ENCODE assay signal across 38 cellular contexts in genomic region chr16:11272484-11272883, GRCh38. TPM values are rescaled to one million over a fixed set of nuclear protein-coding genes. Genes with fewer than 3 reads are reported as not detected.
"Had no signal": no experiment of that assay in that cellular context is flagged by ENCODE, and none has a peak within 500 bp of the region (broad histone marks: within the 10 kb centered on the region; RNA-seq: fewer than 3 reads in every experiment).

No MANE protein-coding gene starts in this region.

- H3K4me1 Mint-ChIP-seq: activated CD4-positive, alpha-beta T cell treated with anti-CD3 and anti-CD28 coated beads, Interleukin-2, amount 10 ng/mL, durations not matched to agents 24 days and 14 days; activated naive CD8-positive, alpha-beta T cell treated with anti-CD3 and anti-CD28 coated beads, Interleukin-2, amount 10 ng/mL, durations not matched to agents 7 days and 5 days; stimulated activated effector memory CD8-positive, alpha-beta T cell treated with anti-CD3 and anti-CD28 coated beads, Interleukin-12 subunit alpha, Interleukin-12 subunit beta, amount 100 ng/mL, for 72 hours had no signal

- H3K27ac Mint-ChIP-seq: activated CD4-positive, alpha-beta memory T cell treated with anti-CD3 and anti-CD28 coated beads for 36 hours; activated CD4-positive, alpha-beta T cell treated with anti-CD3 and anti-CD28 coated beads, Interleukin-2, amount 10 ng/mL, durations not matched to agents 24 days and 14 days; activated naive CD4-positive, alpha-beta T cell treated with anti-CD3 and anti-CD28 coated beads for 36 hours; activated naive CD8-positive, alpha-beta T cell treated with anti-CD3 and anti-CD28 coated beads, Interleukin-2, amount 10 ng/mL, durations not matched to agents 7 days and 5 days; activated T-helper 1 cell treated with anti-CD3 and anti-CD28 coated beads, Interleukin-12 subunit alpha, Interleukin-12 subunit beta, Interleukin-2, Interleukin-4 antibody, amounts not matched to agents 30 ng/mL and 10 ng/mL and 1 ng/mL, durations not matched to agents 14 hours and 24 hours and 36 hours; stimulated activated effector memory CD8-positive, alpha-beta T cell treated with anti-CD3 and anti-CD28 coated beads, Interleukin-12 subunit alpha, Interleukin-12 subunit beta, amount 100 ng/mL, for 72 hours; stimulated activated naive CD8-positive, alpha-beta T cell treated with anti-CD3 and anti-CD28 coated beads, Interleukin-15, Interleukin-2, amounts not matched to agents 100 ng/mL and 50 ng/mL, for 24 hours; type B pancreatic cell had no signal

- H3K36me3 Mint-ChIP-seq: activated CD4-positive, alpha-beta memory T cell treated with anti-CD3 and anti-CD28 coated beads for 36 hours; mesothelial cell of epicardium; stimulated activated effector memory CD8-positive, alpha-beta T cell treated with anti-CD3 and anti-CD28 coated beads, Interleukin-12 subunit alpha, Interleukin-12 subunit beta, amount 100 ng/mL, for 72 hours; type B pancreatic cell had no signal

- H3K9me3 Mint-ChIP-seq: activated CD4-positive, alpha-beta memory T cell treated with anti-CD3 and anti-CD28 coated beads for 36 hours; activated naive CD4-positive, alpha-beta T cell treated with anti-CD3 and anti-CD28 coated beads for 36 hours; activated T-helper 1 cell treated with anti-CD3 and anti-CD28 coated beads, Interleukin-12 subunit alpha, Interleukin-12 subunit beta, Interleukin-2, Interleukin-4 antibody, amounts not matched to agents 30 ng/mL and 10 ng/mL and 1 ng/mL, durations not matched to agents 14 hours and 24 hours and 36 hours; mesothelial cell of epicardium; stimulated activated effector memory CD8-positive, alpha-beta T cell treated with anti-CD3 and anti-CD28 coated beads, Interleukin-12 subunit alpha, Interleukin-12 subunit beta, amount 100 ng/mL, for 72 hours; stimulated activated naive CD8-positive, alpha-beta T cell treated with anti-CD3 and anti-CD28 coated beads, Interleukin-15, Interleukin-2, amounts not matched to agents 100 ng/mL and 50 ng/mL, for 24 hours; type B pancreatic cell had no signal

- DNase-seq: activated CD4-positive, alpha-beta memory T cell treated with anti-CD3 and anti-CD28 coated beads for 36 hours; activated CD4-positive, alpha-beta T cell treated with anti-CD3 and anti-CD28 coated beads, Interleukin-2, amount 10 ng/mL, durations not matched to agents 24 days and 14 days; activated CD4-positive, CD25-positive, alpha-beta regulatory T cell treated with anti-CD3 and anti-CD28 coated beads, Interleukin-2, amount 50 U/mL, for 72 hours; activated CD8-positive, alpha-beta memory T cell treated with anti-CD3 and anti-CD28 coated beads, Interleukin-2, amount 50 U/mL, for 4 hours; activated effector memory CD4-positive, alpha-beta T cell treated with anti-CD3 and anti-CD28 coated beads, Interleukin-2, amount 50 U/mL, for 16 hours; activated naive CD4-positive, alpha-beta T cell treated with anti-CD3 and anti-CD28 coated beads for 36 hours; activated naive CD8-positive, alpha-beta T cell treated with anti-CD3 and anti-CD28 coated beads, Interleukin-2, amount 10 ng/mL, durations not matched to agents 7 days and 5 days; activated T-cell treated with anti-CD3 and anti-CD28 coated beads, Interleukin-2, amount 50 U/mL, for 1 hour; amniotic stem cell; brain microvascular endothelial cell; caudate nucleus; cortex of kidney; foreskin melanocyte; heart right ventricle; mammary epithelial cell; naive thymus-derived CD4-positive, alpha-beta T cell; right lobe of liver; stimulated activated CD4-positive, alpha-beta T cell treated with anti-CD3 and anti-CD28 coated beads, Interleukin-12 subunit alpha, Interleukin-12 subunit beta, amount 100 ng/mL, for 4 hours; stimulated activated CD4-positive, alpha-beta T cell treated with anti-CD3 and anti-CD28 coated beads, Interleukin-4, amount 100 ng/mL, for 1 hour; T-helper 2 cell had no signal

- ATAC-seq: heart right ventricle; naive thymus-derived CD4-positive, alpha-beta T cell; stimulated activated effector memory CD8-positive, alpha-beta T cell treated with anti-CD3 and anti-CD28 coated beads, Interleukin-12 subunit alpha, Interleukin-12 subunit beta, amount 100 ng/mL, for 72 hours had no signal

- H3K9me3 ChIP-seq: esophagus muscularis mucosa, heart right ventricle, right lobe of liver, thoracic aorta had no signal

- H3K4me3 Mint-ChIP-seq: activated CD4-positive, alpha-beta memory T cell treated with anti-CD3 and anti-CD28 coated beads for 36 hours; activated CD4-positive, alpha-beta T cell treated with anti-CD3 and anti-CD28 coated beads, Interleukin-2, amount 10 ng/mL, durations not matched to agents 24 days and 14 days; activated naive CD4-positive, alpha-beta T cell treated with anti-CD3 and anti-CD28 coated beads for 36 hours; activated naive CD8-positive, alpha-beta T cell treated with anti-CD3 and anti-CD28 coated beads, Interleukin-2, amount 10 ng/mL, durations not matched to agents 7 days and 5 days; activated T-helper 1 cell treated with anti-CD3 and anti-CD28 coated beads, Interleukin-12 subunit alpha, Interleukin-12 subunit beta, Interleukin-2, Interleukin-4 antibody, amounts not matched to agents 30 ng/mL and 10 ng/mL and 1 ng/mL, durations not matched to agents 14 hours and 24 hours and 36 hours; mesothelial cell of epicardium; naive thymus-derived CD4-positive, alpha-beta T cell; stimulated activated effector memory CD8-positive, alpha-beta T cell treated with anti-CD3 and anti-CD28 coated beads, Interleukin-12 subunit alpha, Interleukin-12 subunit beta, amount 100 ng/mL, for 72 hours; stimulated activated naive CD8-positive, alpha-beta T cell treated with anti-CD3 and anti-CD28 coated beads, Interleukin-15, Interleukin-2, amounts not matched to agents 100 ng/mL and 50 ng/mL, for 24 hours; type B pancreatic cell had no signal

- H3K4me3 ChIP-seq: esophagus muscularis mucosa, heart right ventricle, right lobe of liver, skin epidermis, thoracic aorta had no signal

- H3K36me3 ChIP-seq: brain microvascular endothelial cell, esophagus muscularis mucosa, heart right ventricle, right lobe of liver, thoracic aorta had no signal

- H3K4me1 ChIP-seq: esophagus muscularis mucosa, heart right ventricle, right lobe of liver had no signal

- H3K27me3 ChIP-seq: brain microvascular endothelial cell, esophagus muscularis mucosa, right lobe of liver had no signal

- H3K27ac ChIP-seq: brain microvascular endothelial cell, esophagus muscularis mucosa, heart right ventricle, right lobe of liver, skin epidermis, thoracic aorta had no signal

- FAIRE-seq: astrocyte, endothelial cell of umbilical vein had no signal

- H3K27me3 Mint-ChIP-seq: activated CD4-positive, alpha-beta memory T cell treated with anti-CD3 and anti-CD28 coated beads for 36 hours; stimulated activated naive CD8-positive, alpha-beta T cell treated with anti-CD3 and anti-CD28 coated beads, Interleukin-15, Interleukin-2, amounts not matched to agents 100 ng/mL and 50 ng/mL, for 24 hours; type B pancreatic cell had no signal

RNA-seq across cellular contexts. Expression of gene PRM3, which starts 0.9 kb away (rescaled TPM):
- total RNA-seq: activated CD4-positive, alpha-beta memory T cell treated with anti-CD3 and anti-CD28 coated beads for 36 hours; activated CD4-positive, alpha-beta T cell treated with anti-CD3 and anti-CD28 coated beads, Interleukin-2, amount 10 ng/mL, durations not matched to agents 24 days and 14 days; activated CD8-positive, alpha-beta memory T cell treated with anti-CD3 and anti-CD28 coated beads for 36 hours; activated naive CD4-positive, alpha-beta T cell treated with anti-CD3 and anti-CD28 coated beads for 36 hours; activated naive CD8-positive, alpha-beta T cell treated with anti-CD3 and anti-CD28 coated beads, Interleukin-2, amount 10 ng/mL, durations not matched to agents 7 days and 5 days; activated T-helper 1 cell treated with anti-CD3 and anti-CD28 coated beads, Interleukin-12 subunit alpha, Interleukin-12 subunit beta, Interleukin-2, Interleukin-4 antibody, amounts not matched to agents 30 ng/mL and 10 ng/mL and 1 ng/mL, durations not matched to agents 14 hours and 24 hours and 36 hours; astrocyte; chondrocyte; endothelial cell of umbilical vein; esophagus muscularis mucosa; glomerular endothelial cell; heart right ventricle; liver; mammary epithelial cell; mesothelial cell of epicardium; naive thymus-derived CD4-positive, alpha-beta T cell; osteocyte; posterior vena cava; renal cortical epithelial cell; right lobe of liver; subcutaneous adipose tissue; thoracic aorta had no signal
- polyA plus RNA-seq: endothelial cell of umbilical vein; heart right ventricle; liver; mammary epithelial cell; naive thymus-derived CD4-positive, alpha-beta T cell had no signal

RNA-seq across cellular contexts. Expression of gene TNP2, which starts 3.4 kb away (rescaled TPM):
- total RNA-seq: activated CD4-positive, alpha-beta memory T cell treated with anti-CD3 and anti-CD28 coated beads for 36 hours; activated CD4-positive, alpha-beta T cell treated with anti-CD3 and anti-CD28 coated beads, Interleukin-2, amount 10 ng/mL, durations not matched to agents 24 days and 14 days; activated CD8-positive, alpha-beta memory T cell treated with anti-CD3 and anti-CD28 coated beads for 36 hours; activated naive CD4-positive, alpha-beta T cell treated with anti-CD3 and anti-CD28 coated beads for 36 hours; activated naive CD8-positive, alpha-beta T cell treated with anti-CD3 and anti-CD28 coated beads, Interleukin-2, amount 10 ng/mL, durations not matched to agents 7 days and 5 days; activated T-helper 1 cell treated with anti-CD3 and anti-CD28 coated beads, Interleukin-12 subunit alpha, Interleukin-12 subunit beta, Interleukin-2, Interleukin-4 antibody, amounts not matched to agents 30 ng/mL and 10 ng/mL and 1 ng/mL, durations not matched to agents 14 hours and 24 hours and 36 hours; astrocyte; chondrocyte; endothelial cell of umbilical vein; esophagus muscularis mucosa; glomerular endothelial cell; heart right ventricle; liver; mammary epithelial cell; mesothelial cell of epicardium; naive thymus-derived CD4-positive, alpha-beta T cell; osteocyte; posterior vena cava; renal cortical epithelial cell; right lobe of liver; subcutaneous adipose tissue; thoracic aorta had no signal
- polyA plus RNA-seq: endothelial cell of umbilical vein; heart right ventricle; liver; mammary epithelial cell; naive thymus-derived CD4-positive, alpha-beta T cell had no signal

RNA-seq across cellular contexts. Expression of gene PRM2, which starts 3.8 kb away (rescaled TPM):
- total RNA-seq: activated CD4-positive, alpha-beta memory T cell treated with anti-CD3 and anti-CD28 coated beads for 36 hours; activated CD4-positive, alpha-beta T cell treated with anti-CD3 and anti-CD28 coated beads, Interleukin-2, amount 10 ng/mL, durations not matched to agents 24 days and 14 days; activated CD8-positive, alpha-beta memory T cell treated with anti-CD3 and anti-CD28 coated beads for 36 hours; activated naive CD4-positive, alpha-beta T cell treated with anti-CD3 and anti-CD28 coated beads for 36 hours; activated naive CD8-positive, alpha-beta T cell treated with anti-CD3 and anti-CD28 coated beads, Interleukin-2, amount 10 ng/mL, durations not matched to agents 7 days and 5 days; activated T-helper 1 cell treated with anti-CD3 and anti-CD28 coated beads, Interleukin-12 subunit alpha, Interleukin-12 subunit beta, Interleukin-2, Interleukin-4 antibody, amounts not matched to agents 30 ng/mL and 10 ng/mL and 1 ng/mL, durations not matched to agents 14 hours and 24 hours and 36 hours; astrocyte; chondrocyte; endothelial cell of umbilical vein; esophagus muscularis mucosa; glomerular endothelial cell; heart right ventricle; liver; mammary epithelial cell; mesothelial cell of epicardium; naive thymus-derived CD4-positive, alpha-beta T cell; osteocyte; posterior vena cava; renal cortical epithelial cell; right lobe of liver; subcutaneous adipose tissue; thoracic aorta had no signal
- polyA plus RNA-seq: endothelial cell of umbilical vein; heart right ventricle; liver; mammary epithelial cell; naive thymus-derived CD4-positive, alpha-beta T cell had no signal

RNA-seq across cellular contexts. Expression of gene PRM1, which starts 8.6 kb away (rescaled TPM):
- total RNA-seq: activated CD4-positive, alpha-beta memory T cell treated with anti-CD3 and anti-CD28 coated beads for 36 hours; activated CD4-positive, alpha-beta T cell treated with anti-CD3 and anti-CD28 coated beads, Interleukin-2, amount 10 ng/mL, durations not matched to agents 24 days and 14 days; activated CD8-positive, alpha-beta memory T cell treated with anti-CD3 and anti-CD28 coated beads for 36 hours; activated naive CD4-positive, alpha-beta T cell treated with anti-CD3 and anti-CD28 coated beads for 36 hours; activated naive CD8-positive, alpha-beta T cell treated with anti-CD3 and anti-CD28 coated beads, Interleukin-2, amount 10 ng/mL, durations not matched to agents 7 days and 5 days; activated T-helper 1 cell treated with anti-CD3 and anti-CD28 coated beads, Interleukin-12 subunit alpha, Interleukin-12 subunit beta, Interleukin-2, Interleukin-4 antibody, amounts not matched to agents 30 ng/mL and 10 ng/mL and 1 ng/mL, durations not matched to agents 14 hours and 24 hours and 36 hours; astrocyte; chondrocyte; endothelial cell of umbilical vein; esophagus muscularis mucosa; glomerular endothelial cell; heart right ventricle; liver; mammary epithelial cell; mesothelial cell of epicardium; naive thymus-derived CD4-positive, alpha-beta T cell; osteocyte; posterior vena cava; renal cortical epithelial cell; right lobe of liver; subcutaneous adipose tissue; thoracic aorta had no signal
- polyA plus RNA-seq: endothelial cell of umbilical vein; heart right ventricle; liver; mammary epithelial cell; naive thymus-derived CD4-positive, alpha-beta T cell had no signal
